ENCODE assay signal across 20 cellular contexts in the genomic region with DNA sequence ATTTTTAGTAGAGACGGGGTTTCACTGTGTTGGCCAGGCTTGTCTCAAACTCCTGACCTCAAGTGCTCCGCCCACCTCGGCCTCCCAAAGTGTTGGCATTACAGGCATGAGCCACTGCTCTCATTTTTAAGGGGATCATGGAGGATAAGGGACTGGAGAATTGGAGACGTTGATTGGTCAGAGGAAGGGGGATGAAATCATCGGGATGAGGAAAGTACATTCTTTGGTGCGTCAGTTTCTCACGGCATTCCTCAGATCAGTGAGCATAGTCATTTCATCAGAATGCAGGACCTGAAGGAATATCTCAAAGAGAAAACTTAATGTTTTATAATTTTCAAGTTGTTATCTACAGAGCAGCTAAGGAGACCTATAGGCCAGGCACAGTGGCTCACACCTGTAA. TPM values are rescaled to one million over a fixed set of nuclear protein-coding genes. Genes with fewer than 3 reads are reported as not detected.
DNase-seq lines count a peak whose midpoint lies in the region; ATAC-seq and TF ChIP-seq lines count a peak whose summit lies in the region.
"Had no signal": no experiment of that assay in that cellular context is flagged by ENCODE, and none has a peak within 500 bp of the region (broad histone marks: within the 10 kb centered on the region; RNA-seq: fewer than 3 reads in every experiment).

No MANE protein-coding gene starts in this region.

- DNase-seq in A172 (ENCODE audit: low spot score) = peak; percentile 76
- peak; percentile 94 for DNase-seq in HS-27A (ENCODE audit: low read depth)
- peak; percentile 83 for DNase-seq in astrocyte of the spinal cord (ENCODE audit: low read depth, low spot score)
- DNase-seq in iris pigment epithelial cell (ENCODE audit: low read depth) = peak; percentile 97
- DNase-seq in Ammon's horn (ENCODE audit: low spot score) = no peak
- DNase-seq in COR-L47 (lab: John Stamatoyannopoulos, UW) = no peak
- DNase-seq in KG1 (lab: John Stamatoyannopoulos, UW) = no peak
- DNase-seq: 8988T; activated CD4-positive, CD25-positive, alpha-beta regulatory T cell; activated CD8-positive, alpha-beta T cell treated with anti-CD3 and anti-CD28 coated beads for 36 hours; activated T-cell treated with anti-CD3 and anti-CD28 coated beads, Interleukin-2, amount 50 U/mL, for 4 hours; CD4-positive, CD25-positive, alpha-beta regulatory T cell; erythroblast; hippocampal formation; NCI-H1417; NCI-H2171; stimulated activated CD4-positive, alpha-beta T cell treated with anti-CD3 and anti-CD28 coated beads, Interleukin-12 subunit alpha, Interleukin-12 subunit beta, amount 100 ng/mL, for 4 hours had no signal

- TF ChIP-seq CTCF in astrocyte of the spinal cord (IDR thresholded peaks at IDR 0.05; ENCODE audit: low read depth, low read length) = no peak

- in situ Hi-C loops in astrocyte of the spinal cord (cut with HindIII; ENCODE audit: low sequenced_read_pairs) = no loop called here

- H3K4me3 ChIP-seq in astrocyte of the spinal cord (ENCODE audit: low read depth, low read length) = no peak overlapping the region
- H3K4me3 ChIP-seq: breast epithelium, thoracic aorta had no signal

- no peak for ATAC-seq in GM18870 (IDR thresholded peaks at IDR 0.05; ENCODE audit: unreplicated experiment)
- ATAC-seq: activated CD8-positive, alpha-beta T cell treated with anti-CD3 and anti-CD28 coated beads for 36 hours; activated T-cell treated with anti-CD3 and anti-CD28 coated beads, Interleukin-2, amount 50 U/mL, for 4 hours had no signal

RNA-seq across cellular contexts. Expression of gene ZNF114, which starts 14.0 kb away (rescaled TPM):
- 0.79 and 5.5 TPM in 2 replicates for total RNA-seq in A172 (2014; rRNA removed; shearing (Covaris generic))
- total RNA-seq: CD4-positive, CD25-positive, alpha-beta regulatory T cell had no signal

RNA-seq across cellular contexts. Expression of gene CARD8, which starts 28.2 kb away (rescaled TPM):
- total RNA-seq in A172 (2014; rRNA removed; shearing (Covaris generic)) = 4.3 and 7.7 TPM in 2 replicates

RNA-seq across cellular contexts. Expression of gene EMP3, which starts 41.4 kb away (rescaled TPM):
- total RNA-seq in A172 (2014; rRNA removed; shearing (Covaris generic)) = 67.5 and 98.5 TPM in 2 replicates

Comparison
In these comparisons a context has a peak if more than half of its experiments do, and no peak if none do; other contexts are left out.
1. DNase-seq: peak in A172 (single experiment), HS-27A (single experiment), astrocyte of the spinal cord (single experiment) and iris pigment epithelial cell (single experiment); none in Ammon's horn (single experiment), COR-L47 (single experiment) and KG1 (single experiment).